29 cellular contexts compared by ENCODE assay signal in the genomic region with DNA sequence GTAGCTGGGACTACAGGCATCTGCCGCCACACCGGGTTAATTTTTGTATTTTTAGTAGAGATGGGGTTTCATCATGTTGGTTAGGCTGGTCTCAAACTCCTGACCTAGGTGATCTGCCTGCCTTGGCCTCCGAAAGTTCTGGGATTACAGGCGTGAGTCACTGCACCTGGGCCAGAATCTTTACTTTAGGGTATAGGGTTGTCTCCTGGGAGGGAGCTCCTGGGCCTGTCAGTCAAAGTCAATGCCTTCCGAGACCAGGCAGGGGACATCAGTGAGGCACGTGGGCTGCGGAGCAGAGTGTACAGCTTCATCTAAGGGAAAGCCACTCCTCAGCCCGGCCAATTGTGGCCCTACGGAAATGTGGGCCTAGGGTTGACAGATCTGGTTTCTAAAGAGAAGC.
"Had no signal": no experiment of that assay in that cellular context is flagged by ENCODE, and none has a peak within 500 bp of the region (broad histone marks: within the 10 kb centered on the region; RNA-seq: fewer than 3 reads in every experiment).

No MANE protein-coding gene starts in this region.

- H3K4me3 Mint-ChIP-seq: dendritic cell treated with granulocyte-macrophage colony-stimulating factor and Interleukin-4, amounts not matched to agents 40 ng/mL and 50 ng/mL, for 4 days; effector memory CD8-positive, alpha-beta T cell; endodermal cell had no signal

- FAIRE-seq: colon, endometrium, endothelial cell of umbilical vein, frontal cortex had no signal

- ATAC-seq: effector memory CD8-positive, alpha-beta T cell; esophagus mucosa; foreskin keratinocyte; gastrocnemius medialis; gastroesophageal sphincter; heart left ventricle had no signal

- H3K27ac Mint-ChIP-seq: dendritic cell treated with granulocyte-macrophage colony-stimulating factor and Interleukin-4, amounts not matched to agents 40 ng/mL and 50 ng/mL, for 4 days; effector memory CD8-positive, alpha-beta T cell; endodermal cell had no signal

- H3K4me1 Mint-ChIP-seq: endodermal cell had no signal

- H3K79me2 ChIP-seq: hepatocyte had no signal

- H3K9me3 Mint-ChIP-seq: dendritic cell treated with granulocyte-macrophage colony-stimulating factor and Interleukin-4, amounts not matched to agents 40 ng/mL and 50 ng/mL, for 4 days; effector memory CD8-positive, alpha-beta T cell; endodermal cell had no signal

- H3K9me3 ChIP-seq: colonic mucosa, esophagus muscularis mucosa, esophagus squamous epithelium, gastrocnemius medialis, gastroesophageal sphincter, heart left ventricle had no signal

- H2AFZ ChIP-seq: hepatocyte had no signal

- H3K4me3 ChIP-seq: colonic mucosa, coronary artery, dorsolateral prefrontal cortex, esophagus muscularis mucosa, esophagus squamous epithelium, gastrocnemius medialis, gastroesophageal sphincter, heart left ventricle, hepatocyte had no signal

- H3K4me2 ChIP-seq: hepatocyte had no signal

- DNase-seq: colonic mucosa; cortex of kidney; dermis blood vessel endothelial cell; dorsolateral prefrontal cortex; effector CD4-positive, alpha-beta T cell; effector CD8-positive, alpha-beta T cell; effector memory CD4-positive, alpha-beta T cell; effector memory CD8-positive, alpha-beta T cell; endodermal cell; erythroblast; esophagus squamous epithelium; foreskin fibroblast; foreskin keratinocyte; foreskin melanocyte; gastrocnemius medialis; glutamatergic neuron; head of caudate nucleus; heart left ventricle had no signal

- H3K27ac ChIP-seq: colonic mucosa, coronary artery, dorsolateral prefrontal cortex, epithelial cell of prostate, esophagus muscularis mucosa, esophagus squamous epithelium, foreskin keratinocyte, gastrocnemius medialis, gastroesophageal sphincter, heart left ventricle, hepatocyte had no signal

- H3K4me1 ChIP-seq: colonic mucosa, foreskin keratinocyte had no signal

- H3K27me3 ChIP-seq: colonic mucosa, dorsolateral prefrontal cortex, esophagus muscularis mucosa, esophagus squamous epithelium, foreskin keratinocyte, gastrocnemius medialis, gastroesophageal sphincter, heart left ventricle, hepatocyte had no signal

- H3K36me3 ChIP-seq: colonic mucosa, esophagus muscularis mucosa, esophagus squamous epithelium, gastrocnemius medialis, gastroesophageal sphincter, heart left ventricle had no signal
